ENCODE assay signal across 10 cellular contexts in the genomic region with DNA sequence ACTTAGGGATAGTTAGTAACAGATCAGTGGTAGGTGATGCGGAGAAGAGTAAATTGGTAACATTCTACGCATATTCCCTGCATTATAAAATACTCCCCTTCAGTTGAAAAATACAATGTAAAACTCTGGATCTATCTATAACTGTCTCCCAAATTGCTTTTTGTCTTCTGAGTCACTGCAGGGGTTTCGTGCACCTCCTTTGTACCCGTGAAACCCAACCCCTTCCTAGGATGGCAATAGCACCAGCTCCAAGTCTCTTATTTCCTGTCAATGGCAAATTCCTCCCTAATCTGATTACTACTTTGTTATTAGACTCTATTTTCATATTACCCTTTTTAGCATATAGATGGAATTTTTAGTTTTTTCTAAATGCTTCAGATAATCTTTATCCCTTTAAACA. TPM values are rescaled to one million over a fixed set of nuclear protein-coding genes. Genes with fewer than 3 reads are reported as not detected.
"Had no signal": no experiment of that assay in that cellular context is flagged by ENCODE, and none has a peak within 500 bp of the region (broad histone marks: within the 10 kb centered on the region; RNA-seq: fewer than 3 reads in every experiment).

No MANE protein-coding gene starts in this region.

- H3K9ac ChIP-seq: KMS-11 had no signal

- ATAC-seq: HCT116, HepG2 had no signal

- H3K27ac ChIP-seq: HL-60, KMS-11 had no signal

- H3K27ac Mint-ChIP-seq: H9, HFFc6, IgD-negative memory B cell had no signal

- H3K4me2 ChIP-seq: KMS-11 had no signal

- H3K4me1 Mint-ChIP-seq: H9, IgD-negative memory B cell had no signal

- DNase-seq: H9, HFFc6, KBM-7 had no signal

- H3K4me3 Mint-ChIP-seq: H9, HFFc6, IgD-negative memory B cell had no signal

RNA-seq across cellular contexts. Expression of gene STMND1, which starts 20.6 kb away (rescaled TPM):
- total RNA-seq: H1, H9, HepG2, HT1080 had no signal
- polyA plus RNA-seq: H1, HepG2, IgD-negative memory B cell had no signal
